Comparison of ENCODE assay signal across 2 cellular contexts in the genomic region with DNA sequence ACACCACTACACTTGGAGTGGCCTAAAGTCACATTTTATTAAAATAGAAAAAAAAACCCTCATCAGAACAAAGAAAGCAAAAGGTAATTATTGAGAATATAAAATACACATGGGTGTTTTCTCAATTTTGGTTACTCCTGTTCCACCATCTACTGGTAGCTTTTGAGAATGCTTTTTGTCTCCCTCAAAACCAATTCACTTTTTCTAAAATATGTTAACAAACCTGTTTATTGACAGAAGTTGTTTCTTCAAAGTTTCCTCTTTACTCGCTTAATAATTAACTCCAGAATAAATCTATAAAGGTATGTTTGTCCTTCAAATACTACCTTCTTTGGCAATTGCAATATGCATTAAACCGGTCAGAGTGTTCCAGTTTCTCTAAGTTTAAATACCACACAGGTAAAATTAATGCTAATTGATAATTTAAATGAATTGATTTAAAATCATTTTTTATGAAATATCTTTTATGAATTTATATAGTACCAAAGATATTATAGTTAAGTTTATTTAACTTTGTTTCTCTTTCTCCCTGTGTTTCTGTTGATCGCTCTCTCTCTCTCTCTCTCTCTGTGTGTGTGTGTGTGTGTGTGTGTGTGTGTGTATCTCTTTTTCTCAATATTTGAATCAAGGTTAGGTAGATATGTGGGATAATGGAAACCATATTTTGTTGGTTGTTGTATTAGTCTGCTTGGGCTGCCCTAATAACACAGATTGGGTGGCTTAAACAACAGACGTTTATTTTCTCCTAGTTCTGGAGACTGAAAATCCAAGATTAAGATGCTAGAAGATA.
TF ChIP-seq lines count a peak whose summit lies in the region.

No MANE protein-coding gene starts in this region.

TF ChIP-seq in SK-N-SH, 30 proteins besides CTCF, POLR2A, EP300 and RAD21 (continued from another document):
- TF ChIP-seq, protein P1, sequence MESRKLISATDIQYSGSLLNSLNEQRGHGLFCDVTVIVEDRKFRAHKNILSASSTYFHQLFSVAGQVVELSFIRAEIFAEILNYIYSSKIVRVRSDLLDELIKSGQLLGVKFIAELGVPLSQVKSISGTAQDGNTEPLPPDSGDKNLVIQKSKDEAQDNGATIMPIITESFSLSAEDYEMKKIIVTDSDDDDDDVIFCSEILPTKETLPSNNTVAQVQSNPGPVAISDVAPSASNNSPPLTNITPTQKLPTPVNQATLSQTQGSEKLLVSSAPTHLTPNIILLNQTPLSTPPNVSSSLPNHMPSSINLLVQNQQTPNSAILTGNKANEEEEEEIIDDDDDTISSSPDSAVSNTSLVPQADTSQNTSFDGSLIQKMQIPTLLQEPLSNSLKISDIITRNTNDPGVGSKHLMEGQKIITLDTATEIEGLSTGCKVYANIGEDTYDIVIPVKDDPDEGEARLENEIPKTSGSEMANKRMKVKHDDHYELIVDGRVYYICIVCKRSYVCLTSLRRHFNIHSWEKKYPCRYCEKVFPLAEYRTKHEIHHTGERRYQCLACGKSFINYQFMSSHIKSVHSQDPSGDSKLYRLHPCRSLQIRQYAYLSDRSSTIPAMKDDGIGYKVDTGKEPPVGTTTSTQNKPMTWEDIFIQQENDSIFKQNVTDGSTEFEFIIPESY (IDR thresholded peaks at IDR 0.05; ENCODE audit: borderline replicate concordance, low read depth): no peak
- TF ChIP-seq RCOR1 (IDR thresholded peaks at IDR 0.05; ENCODE audit: low read length): no peak
- no peak for TF ChIP-seq TAF1 (IDR thresholded peaks at IDR 0.05; ENCODE audit: borderline replicate concordance, low read depth, low read length)
- no peak for TF ChIP-seq MEF2A (IDR thresholded peaks at IDR 0.05; ENCODE audit: borderline replicate concordance, low read depth)
- no peak for TF ChIP-seq RFX5 (IDR thresholded peaks at IDR 0.05; ENCODE audit: low read length)
- no peak for TF ChIP-seq SIN3A (IDR thresholded peaks at IDR 0.05; ENCODE audit: borderline replicate concordance, low read depth, low read length)
- no peak for TF ChIP-seq TEAD4 (IDR thresholded peaks at IDR 0.05; ENCODE audit: borderline replicate concordance, insufficient read depth)
- TF ChIP-seq, protein P2, sequence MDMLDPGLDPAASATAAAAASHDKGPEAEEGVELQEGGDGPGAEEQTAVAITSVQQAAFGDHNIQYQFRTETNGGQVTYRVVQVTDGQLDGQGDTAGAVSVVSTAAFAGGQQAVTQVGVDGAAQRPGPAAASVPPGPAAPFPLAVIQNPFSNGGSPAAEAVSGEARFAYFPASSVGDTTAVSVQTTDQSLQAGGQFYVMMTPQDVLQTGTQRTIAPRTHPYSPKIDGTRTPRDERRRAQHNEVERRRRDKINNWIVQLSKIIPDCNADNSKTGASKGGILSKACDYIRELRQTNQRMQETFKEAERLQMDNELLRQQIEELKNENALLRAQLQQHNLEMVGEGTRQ (IDR thresholded peaks at IDR 0.05; ENCODE audit: borderline replicate concordance, low read depth, low read length): no peak
- TF ChIP-seq, protein P3, sequence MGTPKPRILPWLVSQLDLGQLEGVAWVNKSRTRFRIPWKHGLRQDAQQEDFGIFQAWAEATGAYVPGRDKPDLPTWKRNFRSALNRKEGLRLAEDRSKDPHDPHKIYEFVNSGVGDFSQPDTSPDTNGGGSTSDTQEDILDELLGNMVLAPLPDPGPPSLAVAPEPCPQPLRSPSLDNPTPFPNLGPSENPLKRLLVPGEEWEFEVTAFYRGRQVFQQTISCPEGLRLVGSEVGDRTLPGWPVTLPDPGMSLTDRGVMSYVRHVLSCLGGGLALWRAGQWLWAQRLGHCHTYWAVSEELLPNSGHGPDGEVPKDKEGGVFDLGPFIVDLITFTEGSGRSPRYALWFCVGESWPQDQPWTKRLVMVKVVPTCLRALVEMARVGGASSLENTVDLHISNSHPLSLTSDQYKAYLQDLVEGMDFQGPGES (IDR thresholded peaks at IDR 0.05; ENCODE audit: low read depth, low read length): no peak
- TF ChIP-seq GABPA (IDR thresholded peaks at IDR 0.05; ENCODE audit: low read depth): no peak

TF ChIP-seq in SK-N-SH treated with all-trans-retinoic acid at 6 μM for 48 hours, 23 proteins besides CTCF, POLR2A, EP300 and RAD21 (continued from another document):
- TF ChIP-seq, protein P4, sequence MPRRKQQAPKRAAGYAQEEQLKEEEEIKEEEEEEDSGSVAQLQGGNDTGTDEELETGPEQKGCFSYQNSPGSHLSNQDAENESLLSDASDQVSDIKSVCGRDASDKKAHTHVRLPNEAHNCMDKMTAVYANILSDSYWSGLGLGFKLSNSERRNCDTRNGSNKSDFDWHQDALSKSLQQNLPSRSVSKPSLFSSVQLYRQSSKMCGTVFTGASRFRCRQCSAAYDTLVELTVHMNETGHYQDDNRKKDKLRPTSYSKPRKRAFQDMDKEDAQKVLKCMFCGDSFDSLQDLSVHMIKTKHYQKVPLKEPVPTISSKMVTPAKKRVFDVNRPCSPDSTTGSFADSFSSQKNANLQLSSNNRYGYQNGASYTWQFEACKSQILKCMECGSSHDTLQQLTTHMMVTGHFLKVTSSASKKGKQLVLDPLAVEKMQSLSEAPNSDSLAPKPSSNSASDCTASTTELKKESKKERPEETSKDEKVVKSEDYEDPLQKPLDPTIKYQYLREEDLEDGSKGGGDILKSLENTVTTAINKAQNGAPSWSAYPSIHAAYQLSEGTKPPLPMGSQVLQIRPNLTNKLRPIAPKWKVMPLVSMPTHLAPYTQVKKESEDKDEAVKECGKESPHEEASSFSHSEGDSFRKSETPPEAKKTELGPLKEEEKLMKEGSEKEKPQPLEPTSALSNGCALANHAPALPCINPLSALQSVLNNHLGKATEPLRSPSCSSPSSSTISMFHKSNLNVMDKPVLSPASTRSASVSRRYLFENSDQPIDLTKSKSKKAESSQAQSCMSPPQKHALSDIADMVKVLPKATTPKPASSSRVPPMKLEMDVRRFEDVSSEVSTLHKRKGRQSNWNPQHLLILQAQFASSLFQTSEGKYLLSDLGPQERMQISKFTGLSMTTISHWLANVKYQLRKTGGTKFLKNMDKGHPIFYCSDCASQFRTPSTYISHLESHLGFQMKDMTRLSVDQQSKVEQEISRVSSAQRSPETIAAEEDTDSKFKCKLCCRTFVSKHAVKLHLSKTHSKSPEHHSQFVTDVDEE (CRISPR knock-in tag; IDR thresholded peaks at IDR 0.05): no peak
- TF ChIP-seq ZNF8 (CRISPR knock-in tag; IDR thresholded peaks at IDR 0.05): no peak
- TF ChIP-seq GLIS3 (CRISPR knock-in tag; IDR thresholded peaks at IDR 0.05): no peak
- no peak for TF ChIP-seq ARNTL (CRISPR knock-in tag; IDR thresholded peaks at IDR 0.05; ENCODE audit: borderline replicate concordance, low read depth)
- TF ChIP-seq, protein P5, sequence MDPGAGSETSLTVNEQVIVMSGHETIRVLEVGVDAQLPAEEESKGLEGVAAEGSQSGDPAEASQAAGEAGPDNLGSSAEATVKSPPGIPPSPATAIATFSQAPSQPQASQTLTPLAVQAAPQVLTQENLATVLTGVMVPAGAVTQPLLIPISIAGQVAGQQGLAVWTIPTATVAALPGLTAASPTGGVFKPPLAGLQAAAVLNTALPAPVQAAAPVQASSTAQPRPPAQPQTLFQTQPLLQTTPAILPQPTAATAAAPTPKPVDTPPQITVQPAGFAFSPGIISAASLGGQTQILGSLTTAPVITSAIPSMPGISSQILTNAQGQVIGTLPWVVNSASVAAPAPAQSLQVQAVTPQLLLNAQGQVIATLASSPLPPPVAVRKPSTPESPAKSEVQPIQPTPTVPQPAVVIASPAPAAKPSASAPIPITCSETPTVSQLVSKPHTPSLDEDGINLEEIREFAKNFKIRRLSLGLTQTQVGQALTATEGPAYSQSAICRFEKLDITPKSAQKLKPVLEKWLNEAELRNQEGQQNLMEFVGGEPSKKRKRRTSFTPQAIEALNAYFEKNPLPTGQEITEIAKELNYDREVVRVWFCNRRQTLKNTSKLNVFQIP (CRISPR knock-in tag; IDR thresholded peaks at IDR 0.05; ENCODE audit: borderline replicate concordance, low read depth): no peak
- TF ChIP-seq, protein P6, sequence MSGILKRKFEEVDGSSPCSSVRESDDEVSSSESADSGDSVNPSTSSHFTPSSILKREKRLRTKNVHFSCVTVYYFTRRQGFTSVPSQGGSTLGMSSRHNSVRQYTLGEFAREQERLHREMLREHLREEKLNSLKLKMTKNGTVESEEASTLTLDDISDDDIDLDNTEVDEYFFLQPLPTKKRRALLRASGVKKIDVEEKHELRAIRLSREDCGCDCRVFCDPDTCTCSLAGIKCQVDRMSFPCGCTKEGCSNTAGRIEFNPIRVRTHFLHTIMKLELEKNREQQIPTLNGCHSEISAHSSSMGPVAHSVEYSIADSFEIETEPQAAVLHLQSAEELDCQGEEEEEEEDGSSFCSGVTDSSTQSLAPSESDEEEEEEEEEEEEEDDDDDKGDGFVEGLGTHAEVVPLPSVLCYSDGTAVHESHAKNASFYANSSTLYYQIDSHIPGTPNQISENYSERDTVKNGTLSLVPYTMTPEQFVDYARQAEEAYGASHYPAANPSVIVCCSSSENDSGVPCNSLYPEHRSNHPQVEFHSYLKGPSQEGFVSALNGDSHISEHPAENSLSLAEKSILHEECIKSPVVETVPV (CRISPR knock-in tag; IDR thresholded peaks at IDR 0.05): no peak
- TF ChIP-seq OSR1 (CRISPR knock-in tag; IDR thresholded peaks at IDR 0.05): no peak
- TF ChIP-seq SNAI2 (CRISPR knock-in tag; IDR thresholded peaks at IDR 0.05): no peak
- no peak for TF ChIP-seq CSDC2 (CRISPR knock-in tag; IDR thresholded peaks at IDR 0.05)
- no peak for TF ChIP-seq RARB (CRISPR knock-in tag; IDR thresholded peaks at IDR 0.05)
- no peak for TF ChIP-seq BACH2 (CRISPR knock-in tag; IDR thresholded peaks at IDR 0.05; ENCODE audit: borderline replicate concordance)
- TF ChIP-seq ZNF565 (CRISPR knock-in tag; conservative IDR thresholded peaks at IDR 0.05; ENCODE audit: low read depth): no peak
